Comparison of ENCODE assay signal across 12 cellular contexts in the genomic region with DNA sequence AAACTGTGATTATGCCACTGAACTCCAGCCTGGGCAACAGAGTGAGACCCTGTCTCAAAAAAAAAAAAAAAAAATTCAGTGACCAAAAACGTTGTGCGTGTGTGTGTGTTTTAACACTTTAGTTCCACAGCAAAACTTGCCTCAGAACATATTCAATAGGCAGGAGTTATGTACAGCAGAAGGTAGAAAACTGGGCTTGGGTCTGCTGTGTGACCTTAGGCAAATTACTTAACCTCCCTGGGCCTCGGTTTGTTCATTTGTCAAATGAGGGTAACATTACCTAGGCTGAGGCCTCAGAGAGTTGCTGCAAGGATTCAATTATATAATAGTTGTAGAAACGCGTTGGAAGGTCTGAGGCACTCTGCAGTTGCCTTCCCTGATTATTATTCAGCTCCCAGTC. TPM values are rescaled to one million over a fixed set of nuclear protein-coding genes. Genes with fewer than 3 reads are reported as not detected.
A peak's percentile ranks its signal among the peaks of the same experiment; 100 is the strongest.
DNase-seq lines count a peak whose midpoint lies in the region; ATAC-seq, FAIRE-seq and TF ChIP-seq lines count a peak whose summit lies in the region.
"Had no signal": no experiment of that assay in that cellular context is flagged by ENCODE, and none has a peak within 500 bp of the region (broad histone marks: within the 10 kb centered on the region; RNA-seq: fewer than 3 reads in every experiment).

No MANE protein-coding gene starts in this region.

- peak overlapping the region; percentile 74 for H3K9ac ChIP-seq in SK-N-MC (ENCODE audit: insufficient read length)
- H3K9ac ChIP-seq in neuronal stem cell (ENCODE audit: low read depth, low read length, poor library complexity): no peak overlapping the region
- H3K9ac ChIP-seq: BLaER1 treated with 17β-estradiol and CSF1 and Interleukin-3, amounts not matched to agents 10 nM and 100 nM had no signal

- no peak overlapping the region for H3K18ac ChIP-seq in neuronal stem cell (ENCODE audit: low read length)

- H3K14ac ChIP-seq in neuronal stem cell (ENCODE audit: low read length): no peak overlapping the region

- H3K27ac Mint-ChIP-seq in activated CD4-positive, alpha-beta T cell treated with anti-CD3 and anti-CD28 coated beads, Interleukin-2, amount 10 ng/mL, durations not matched to agents 7 days and 5 days: no peak overlapping the region
- H3K27ac Mint-ChIP-seq in activated T-helper 17 cell treated with anti-CD3 and anti-CD28 coated beads, Interleukin-2, amount 50 U/mL, for 72 hours: no peak overlapping the region

- no peak for TF ChIP-seq EP300 in A549 (IDR thresholded peaks at IDR 0.05)

- ATAC-seq in A549: peak; percentile 12 to 25; a peak in 3 of 6 replicates
- ATAC-seq in GM18498 (IDR thresholded peaks at IDR 0.05; ENCODE audit: unreplicated experiment): no peak
- no peak for ATAC-seq in activated T-helper 17 cell treated with anti-CD3 and anti-CD28 coated beads, Interleukin-2, amount 50 U/mL, for 72 hours (replicated peaks)
- ATAC-seq: GM12878 had no signal

- no peak for TF ChIP-seq CTCF in A549 (IDR thresholded peaks at IDR 0.05)
- no peak for TF ChIP-seq CTCF in fibroblast of pulmonary artery (IDR thresholded peaks at IDR 0.05; ENCODE audit: low read length, missing control alignments)

- no peak for TF ChIP-seq POLR2A in A549 (IDR thresholded peaks at IDR 0.05; ENCODE audit: low read length)

- H3K27me3 Mint-ChIP-seq in activated CD4-positive, alpha-beta T cell treated with anti-CD3 and anti-CD28 coated beads, Interleukin-2, amount 10 ng/mL, durations not matched to agents 7 days and 5 days: peaks cover 28% of the 10 kb centered on the region
- H3K27me3 Mint-ChIP-seq in activated T-helper 17 cell treated with anti-CD3 and anti-CD28 coated beads, Interleukin-2, amount 50 U/mL, for 72 hours: peaks cover 35% of the 10 kb centered on the region

- no peak overlapping the region for H2BK12ac ChIP-seq in neuronal stem cell (ENCODE audit: low read length)

- H3K36me3 ChIP-seq in SK-N-MC (ENCODE audit: insufficient read depth, low read length): no peaks in the 10 kb centered on the region
- no peaks in the 10 kb centered on the region for H3K36me3 ChIP-seq in neuronal stem cell (replicated peaks in 1 of 2; ENCODE audit: control insufficient read depth in 2 of 2, insufficient read depth in 2 of 2, low read length in 2 of 2)
- H3K36me3 ChIP-seq: BLaER1 treated with 17β-estradiol and CSF1 and Interleukin-3, amounts not matched to agents 10 nM and 100 nM had no signal

- POLR2A ChIA-PET in A549 (lab: Yijun Ruan, JAX): no interaction called here
- POLR2A ChIA-PET in activated CD4-positive, alpha-beta T cell treated with anti-CD3 and anti-CD28 coated beads, Interleukin-2, amount 10 ng/mL, durations not matched to agents 7 days and 5 days (lab: Charles Lee): no interaction called here

- no peak overlapping the region for H4K8ac ChIP-seq in neuronal stem cell (ENCODE audit: low read depth, low read length)

- H3K4ac ChIP-seq in neuronal stem cell (ENCODE audit: low read length): no peak overlapping the region

- peaks cover 20% of the 10 kb centered on the region for H3K4me1 ChIP-seq in A549
- peaks cover 8% of the 10 kb centered on the region in 2 donors for H3K4me1 ChIP-seq in neuronal stem cell (ENCODE audit: control insufficient read depth in 2 of 2, insufficient read depth in 1 of 2, low read depth in 1 of 2, low read length in 2 of 2)

- FAIRE-seq in A549 (lab: Jason Lieb, UNC): no peak
- FAIRE-seq: GM12878 had no signal

- H3K27me3 ChIP-seq in neuronal stem cell (ENCODE audit: control insufficient read depth in 3 of 3, insufficient read depth in 3 of 3, low read depth in 1 of 3, low read length in 3 of 3): peaks cover 0 to 13% (median 0%) of the 10 kb centered on the region in 3 experiments
- H3K27me3 ChIP-seq: BLaER1 treated with 17β-estradiol and CSF1 and Interleukin-3, amounts not matched to agents 10 nM and 100 nM had no signal

- no peak overlapping the region for H3K4me3 Mint-ChIP-seq in activated CD4-positive, alpha-beta T cell treated with anti-CD3 and anti-CD28 coated beads, Interleukin-2, amount 10 ng/mL, durations not matched to agents 7 days and 5 days
- H3K4me3 Mint-ChIP-seq in activated T-helper 17 cell treated with anti-CD3 and anti-CD28 coated beads, Interleukin-2, amount 50 U/mL, for 72 hours: no peak overlapping the region

- CTCF ChIA-PET in A549 (lab: Yijun Ruan, JAX): interaction anchor here (1.4 kb wide), 1 partner anchor 365 kb away, joined by 3 read pairs; no protein-coding TSS in a partner anchor
- CTCF ChIA-PET in activated CD4-positive, alpha-beta T cell treated with anti-CD3 and anti-CD28 coated beads, Interleukin-2, amount 10 ng/mL, durations not matched to agents 7 days and 5 days (lab: Charles Lee): no interaction called here

- no peak for TF ChIP-seq RAD21 in A549 (conservative IDR thresholded peaks at IDR 0.05 in 1 of 2, IDR thresholded peaks at IDR 0.05 in 1 of 2)

- peak overlapping the region; percentile 84 for H2AFZ ChIP-seq in neuronal stem cell (ENCODE audit: low read length)

- no peaks in the 10 kb centered on the region for H3K79me1 ChIP-seq in neuronal stem cell (ENCODE audit: low read depth, low read length)

- no peak overlapping the region for H2BK15ac ChIP-seq in neuronal stem cell (ENCODE audit: low read length)

- no peak overlapping the region for H3K23ac ChIP-seq in neuronal stem cell (ENCODE audit: low read depth, low read length, poor library complexity)

- H3K4me1 Mint-ChIP-seq in activated CD4-positive, alpha-beta T cell treated with anti-CD3 and anti-CD28 coated beads, Interleukin-2, amount 10 ng/mL, durations not matched to agents 7 days and 5 days: no peaks in the 10 kb centered on the region
- no peaks in the 10 kb centered on the region for H3K4me1 Mint-ChIP-seq in activated T-helper 17 cell treated with anti-CD3 and anti-CD28 coated beads, Interleukin-2, amount 50 U/mL, for 72 hours

- DNase-seq in A549 (ENCODE audit: low read depth in 1 of 2, low spot score in 1 of 2): no peak
- DNase-seq in SK-N-MC (ENCODE audit: low read depth, low spot score): no peak
- no peak for DNase-seq in fibroblast of pulmonary artery (ENCODE audit: low read depth)
- no peak for DNase-seq in neuronal stem cell (ENCODE audit: low spot score)
- DNase-seq in activated CD4-positive, alpha-beta T cell treated with anti-CD3 and anti-CD28 coated beads, Interleukin-2, amount 10 ng/mL, durations not matched to agents 7 days and 5 days: no peak
- DNase-seq in NCI-H2107 (lab: John Stamatoyannopoulos, UW): no peak
- DNase-seq: effector CD8-positive, alpha-beta T cell had no signal

- no peaks in the 10 kb centered on the region for H3K9me3 ChIP-seq in A549
- no peaks in the 10 kb centered on the region for H3K9me3 ChIP-seq in SK-N-MC (ENCODE audit: low read depth, low read length)
- no peaks in the 10 kb centered on the region for H3K9me3 ChIP-seq in neuronal stem cell (replicated peaks in 1 of 2; ENCODE audit: control insufficient read depth in 2 of 2, insufficient read depth in 1 of 2, low read depth in 1 of 2, low read length in 2 of 2)
- H3K9me3 ChIP-seq: mucosa of descending colon had no signal

- H3K9me3 Mint-ChIP-seq in activated CD4-positive, alpha-beta T cell treated with anti-CD3 and anti-CD28 coated beads, Interleukin-2, amount 10 ng/mL, durations not matched to agents 7 days and 5 days: no peaks in the 10 kb centered on the region
- H3K9me3 Mint-ChIP-seq in activated T-helper 17 cell treated with anti-CD3 and anti-CD28 coated beads, Interleukin-2, amount 50 U/mL, for 72 hours: peaks cover 7% of the 10 kb centered on the region

- no peak overlapping the region for H2BK120ac ChIP-seq in neuronal stem cell (ENCODE audit: low read depth, low read length)

- no peak overlapping the region for H2AK5ac ChIP-seq in neuronal stem cell (ENCODE audit: low read depth, low read length)

- 64% methylated on average over 5 of the region's 5 CpGs for WGBS in A549 (ENCODE audit: missing lambda C conversion rate)
- WGBS in neuronal stem cell (ENCODE audit: extremely low coverage in 2 of 2, insufficient read length in 2 of 2, insufficient replicate concordance in 1 of 2), 2 donors: no CpG with 5 or more reads among the region's 5 CpGs

- H3K4me2 ChIP-seq in A549 (peak overlapping the region; percentile 96), neuronal stem cell (ENCODE audit: insufficient read depth, low read length, poor library complexity, severe bottlenecking) (no peak overlapping the region)
- H3K4me2 ChIP-seq: BLaER1 treated with 17β-estradiol and CSF1 and Interleukin-3, amounts not matched to agents 10 nM and 100 nM had no signal

- no peak overlapping the region for H4K91ac ChIP-seq in neuronal stem cell (ENCODE audit: low read depth, low read length, poor library complexity)

- H2BK5ac ChIP-seq in neuronal stem cell (ENCODE audit: low read length): no peak overlapping the region

- H3K27ac ChIP-seq in A549 (peak overlapping the region; percentile 77 to 85), SK-N-MC (peak overlapping the region; percentile 95), neuronal stem cell (replicated peaks; ENCODE audit: low read length) (no peak overlapping the region)
- H3K27ac ChIP-seq: BLaER1 treated with 17β-estradiol and CSF1 and Interleukin-3, amounts not matched to agents 10 nM and 100 nM had no signal

- peak overlapping the region; percentile 38 for H3K4me3 ChIP-seq in A549
- peak overlapping the region; percentile 81 for H3K4me3 ChIP-seq in SK-N-MC
- H3K4me3 ChIP-seq in fibroblast of pulmonary artery (replicated peaks; ENCODE audit: low read depth, low read length): peak overlapping the region; percentile 50
- peak overlapping the region in 1 of 2 donors; percentile 40 for H3K4me3 ChIP-seq in neuronal stem cell (ENCODE audit: low read length in 2 of 2)
- H3K4me3 ChIP-seq: BLaER1 treated with 17β-estradiol and CSF1 and Interleukin-3, amounts not matched to agents 10 nM and 100 nM; GM12878; mucosa of descending colon had no signal

- no peaks in the 10 kb centered on the region for H3K36me3 Mint-ChIP-seq in activated CD4-positive, alpha-beta T cell treated with anti-CD3 and anti-CD28 coated beads, Interleukin-2, amount 10 ng/mL, durations not matched to agents 7 days and 5 days (ENCODE audit: low read depth)
- no peaks in the 10 kb centered on the region for H3K36me3 Mint-ChIP-seq in activated T-helper 17 cell treated with anti-CD3 and anti-CD28 coated beads, Interleukin-2, amount 50 U/mL, for 72 hours (ENCODE audit: low read depth)

TF ChIP-seq in A549, 52 proteins besides CTCF, POLR2A, EP300 and RAD21 (continues in another document):
- no peak for TF ChIP-seq POLR2AphosphoS2 (conservative IDR thresholded peaks at IDR 0.05; ENCODE audit: low read length)

RNA-seq across cellular contexts. Expression of gene SCG2, which starts 10.3 kb away (rescaled TPM):
- polyA plus RNA-seq in A549 (2011; rRNA removed) (10.2 and 11.6 TPM in 2 replicates), A549 (2017; fragmentation: RNase III; extraction: RNeasy Plus Mini Kit Qiagen cat#74134 plus additional on column Dnase treatment) (0.42 to 0.84 TPM (median 0.76 TPM) in 3 replicates)
- 0.82 and 0.93 TPM in 2 replicates for polyA plus RNA-seq in A549 (2012; cell fraction: cytosol; rRNA removed)
- polyA plus RNA-seq in A549 (2012; cell fraction: nucleus; rRNA removed): 0.37 and 0.77 TPM in 2 replicates
- 0.68 and 1.7 TPM in 2 replicates for polyA minus RNA-seq in A549 (2011; rRNA and poly(A)+ RNA removed)
- 0.17 TPM for polyA plus RNA-seq in neuronal stem cell (2013, experiment 1 of 2)
- 0.26 TPM for polyA plus RNA-seq in neuronal stem cell (2013, experiment 2 of 2)
- total RNA-seq in activated CD4-positive, alpha-beta T cell treated with anti-CD3 and anti-CD28 coated beads, Interleukin-2, amount 10 ng/mL, durations not matched to agents 7 days and 5 days: under 1 TPM; 0.08 to 0.10 TPM
- not detected for total RNA-seq in activated T-helper 17 cell treated with anti-CD3 and anti-CD28 coated beads, Interleukin-2, amount 50 U/mL, for 72 hours
- total RNA-seq: GM12878 had no signal

Comparison
In these comparisons a context has a peak if more than half of its experiments do, and no peak if none do; other contexts are left out.
1. ATAC-seq: peak in A549 (2 of 2); none in GM18498 (single experiment) and activated T-helper 17 cell treated with anti-CD3 and anti-CD28 coated beads, Interleukin-2, amount 50 U/mL, for 72 hours (single experiment).